In genomic region chr11:19552684-19553083, GRCh38 we compare ENCODE assay signal across 23 cellular contexts.
"Had no signal": no experiment of that assay in that cellular context is flagged by ENCODE, and none has a peak within 500 bp of the region (broad histone marks: within the 10 kb centered on the region; RNA-seq: fewer than 3 reads in every experiment).

No MANE protein-coding gene starts in this region.

- H3K36me3 Mint-ChIP-seq: activated naive CD4-positive, alpha-beta T cell treated with anti-CD3 and anti-CD28 coated beads, Interleukin-2, amount 50 U/mL, for 72 hours; naive thymus-derived CD8-positive, alpha-beta T cell; stimulated activated naive B cell treated with anti-CD40 and anti-IgM and Interleukin-4, amounts not matched to agents 10 μg/mL and 1 μg/mL and 100 μg/mL, for 72 hours had no signal

- H3K27me3 ChIP-seq: ovary, stomach, tibial nerve had no signal

- H3K9me3 ChIP-seq: heart left ventricle, left lung, lower lobe of right lung, ovary, stomach, tibial nerve had no signal

- DNase-seq: activated B cell treated with CpG ODN at 0.5 μM for 24 hours; activated CD4-positive, alpha-beta T cell treated with anti-CD3 and anti-CD28 coated beads, Interleukin-2, amount 50 U/mL, for 1 hour; activated CD8-positive, alpha-beta T cell treated with anti-CD3 and anti-CD28 coated beads for 36 hours; activated T-cell treated with anti-CD3 and anti-CD28 coated beads, Interleukin-2, amount 50 U/mL, for 4 hours; cerebellar nuclear complex; foreskin fibroblast; heart left ventricle; left lung; lower lobe of right lung; naive thymus-derived CD8-positive, alpha-beta T cell; ovary; stimulated activated CD4-positive, alpha-beta T cell treated with anti-CD3 and anti-CD28 coated beads, Interleukin-1b, Interleukin-23, amount 100 ng/mL, for 48 hours; stimulated activated naive B cell treated with anti-CD40 and anti-IgM and Interleukin-4, amounts not matched to agents 10 μg/mL and 1 μg/mL and 100 μg/mL, for 72 hours; stomach; T-helper 1 cell had no signal

- H3K27ac ChIP-seq: coronary artery, heart left ventricle, left lung, lower lobe of right lung, ovary, skin epidermis, stomach, tibial nerve had no signal

- H3K4me3 Mint-ChIP-seq: activated B cell treated with CpG ODN at 0.5 μM for 24 hours; activated CD8-positive, alpha-beta T cell treated with anti-CD3 and anti-CD28 coated beads for 36 hours; activated T-cell treated with anti-CD3 and anti-CD28 coated beads, Interleukin-2, amount 50 U/mL, for 4 hours; naive thymus-derived CD8-positive, alpha-beta T cell; stimulated activated naive B cell treated with anti-CD40 and anti-IgM and Interleukin-4, amounts not matched to agents 10 μg/mL and 1 μg/mL and 100 μg/mL, for 72 hours; T-helper 2 cell treated with Interferon-gamma antibody and Interleukin-4, amounts not matched to agents 5 μg/mL and 100 μg/mL, for 36 hours had no signal

- H3K27ac Mint-ChIP-seq: activated B cell treated with CpG ODN at 0.5 μM for 24 hours; activated CD8-positive, alpha-beta T cell treated with anti-CD3 and anti-CD28 coated beads for 36 hours; activated naive CD4-positive, alpha-beta T cell treated with anti-CD3 and anti-CD28 coated beads, Interleukin-2, amount 50 U/mL, for 72 hours; activated T-helper 2 cell treated with anti-CD3 and anti-CD28 coated beads, Interferon-gamma antibody, Interleukin-2, Interleukin-4, amounts not matched to agents 10 μg/mL and 5 μg/mL and 100 μg/mL, durations not matched to agents 14 hours and 24 hours and 36 hours; naive thymus-derived CD8-positive, alpha-beta T cell; progenitor cell of endocrine pancreas; stimulated activated naive B cell treated with anti-CD40 and anti-IgM and Interleukin-4, amounts not matched to agents 10 μg/mL and 1 μg/mL and 100 μg/mL, for 72 hours; T-helper 2 cell treated with Interferon-gamma antibody and Interleukin-4, amounts not matched to agents 5 μg/mL and 100 μg/mL, for 36 hours had no signal

- H3K9me3 Mint-ChIP-seq: activated B cell treated with CpG ODN at 0.5 μM for 24 hours; activated CD8-positive, alpha-beta T cell treated with anti-CD3 and anti-CD28 coated beads for 36 hours; activated naive CD4-positive, alpha-beta T cell treated with anti-CD3 and anti-CD28 coated beads, Interleukin-2, amount 50 U/mL, for 72 hours; activated T-cell treated with anti-CD3 and anti-CD28 coated beads, Interleukin-2, amount 50 U/mL, for 4 hours; activated T-helper 2 cell treated with anti-CD3 and anti-CD28 coated beads, Interferon-gamma antibody, Interleukin-2, Interleukin-4, amounts not matched to agents 10 μg/mL and 5 μg/mL and 100 μg/mL, durations not matched to agents 14 hours and 24 hours and 36 hours; naive thymus-derived CD8-positive, alpha-beta T cell; stimulated activated naive B cell treated with anti-CD40 and anti-IgM and Interleukin-4, amounts not matched to agents 10 μg/mL and 1 μg/mL and 100 μg/mL, for 72 hours; T-helper 2 cell treated with Interferon-gamma antibody and Interleukin-4, amounts not matched to agents 5 μg/mL and 100 μg/mL, for 36 hours had no signal

- H3K4me3 ChIP-seq: coronary artery, heart left ventricle, left lung, lower lobe of right lung, ovary, skin epidermis, stomach, tibial nerve had no signal

- ATAC-seq: activated CD8-positive, alpha-beta T cell treated with anti-CD3 and anti-CD28 coated beads for 36 hours; activated naive CD4-positive, alpha-beta T cell treated with anti-CD3 and anti-CD28 coated beads, Interleukin-2, amount 50 U/mL, for 72 hours; activated T-cell treated with anti-CD3 and anti-CD28 coated beads, Interleukin-2, amount 50 U/mL, for 4 hours; esophagus mucosa; left lung; lower lobe of right lung; naive thymus-derived CD8-positive, alpha-beta T cell had no signal

- H3K36me3 ChIP-seq: heart left ventricle, left lung, lower lobe of right lung, ovary, stomach, tibial nerve had no signal

- H3K4me1 Mint-ChIP-seq: activated B cell treated with CpG ODN at 0.5 μM for 24 hours; stimulated activated naive B cell treated with anti-CD40 and anti-IgM and Interleukin-4, amounts not matched to agents 10 μg/mL and 1 μg/mL and 100 μg/mL, for 72 hours had no signal
